29 cellular contexts compared by ENCODE assay signal in the genomic region with DNA sequence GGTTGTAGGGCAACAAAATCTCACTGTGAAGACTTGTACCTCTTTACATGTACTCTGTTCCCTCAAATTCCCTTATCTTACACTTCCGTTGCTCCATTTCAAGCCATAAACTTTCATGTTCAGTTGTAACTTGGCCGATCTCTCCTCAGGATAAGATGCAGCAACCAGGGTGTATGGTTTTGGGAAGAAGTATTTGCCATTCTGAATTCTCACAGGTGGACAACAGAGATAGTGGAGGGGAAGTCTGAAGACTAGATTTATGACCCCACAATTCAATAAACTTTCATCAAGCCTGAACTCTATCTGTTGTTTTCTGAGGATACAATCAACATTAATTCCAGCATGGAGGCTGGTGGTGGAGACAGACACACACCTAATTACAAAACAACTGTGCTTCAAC.
"Had no signal": no experiment of that assay in that cellular context is flagged by ENCODE, and none has a peak within 500 bp of the region (broad histone marks: within the 10 kb centered on the region; RNA-seq: fewer than 3 reads in every experiment).

No MANE protein-coding gene starts in this region.

- H3K9me3 Mint-ChIP-seq: dendritic cell treated with granulocyte-macrophage colony-stimulating factor and Interleukin-4, amounts not matched to agents 40 ng/mL and 50 ng/mL, for 4 days; effector memory CD8-positive, alpha-beta T cell; endodermal cell had no signal

- H3K9me3 ChIP-seq: colonic mucosa, esophagus muscularis mucosa, esophagus squamous epithelium, gastrocnemius medialis, gastroesophageal sphincter, heart left ventricle, heart right ventricle had no signal

- H3K27me3 ChIP-seq: colonic mucosa, dorsolateral prefrontal cortex, esophagus muscularis mucosa, esophagus squamous epithelium, foreskin keratinocyte, gastrocnemius medialis, gastroesophageal sphincter, heart left ventricle, heart right ventricle, hepatocyte had no signal

- FAIRE-seq: endometrium, endothelial cell of umbilical vein, frontal cortex had no signal

- H2AFZ ChIP-seq: hepatocyte had no signal

- H3K4me2 ChIP-seq: hepatocyte had no signal

- H3K79me2 ChIP-seq: hepatocyte had no signal

- H3K4me1 Mint-ChIP-seq: endodermal cell had no signal

- H3K27me3 Mint-ChIP-seq: dendritic cell treated with granulocyte-macrophage colony-stimulating factor and Interleukin-4, amounts not matched to agents 40 ng/mL and 50 ng/mL, for 4 days; effector memory CD8-positive, alpha-beta T cell had no signal

- DNase-seq: colonic mucosa; cortex of kidney; dermis blood vessel endothelial cell; dorsolateral prefrontal cortex; effector CD4-positive, alpha-beta T cell; effector CD8-positive, alpha-beta T cell; effector memory CD4-positive, alpha-beta T cell; effector memory CD8-positive, alpha-beta T cell; endodermal cell; erythroblast; esophagus squamous epithelium; foreskin fibroblast; foreskin keratinocyte; foreskin melanocyte; gastrocnemius medialis; glutamatergic neuron; head of caudate nucleus; heart left ventricle; heart right ventricle had no signal

- ATAC-seq: effector memory CD8-positive, alpha-beta T cell; esophagus mucosa; foreskin keratinocyte; gastrocnemius medialis; gastroesophageal sphincter; heart left ventricle; heart right ventricle had no signal

- H3K36me3 ChIP-seq: colonic mucosa had no signal

- H3K4me3 ChIP-seq: colonic mucosa, coronary artery, dorsolateral prefrontal cortex, esophagus muscularis mucosa, esophagus squamous epithelium, gastrocnemius medialis, gastroesophageal sphincter, heart left ventricle, heart right ventricle, hepatocyte had no signal

- H3K27ac Mint-ChIP-seq: dendritic cell treated with granulocyte-macrophage colony-stimulating factor and Interleukin-4, amounts not matched to agents 40 ng/mL and 50 ng/mL, for 4 days; endodermal cell had no signal

- H3K27ac ChIP-seq: colonic mucosa, coronary artery, dorsolateral prefrontal cortex, epithelial cell of prostate, esophagus muscularis mucosa, esophagus squamous epithelium, foreskin keratinocyte, gastrocnemius medialis, gastroesophageal sphincter, heart left ventricle, heart right ventricle, hepatocyte had no signal

- H3K4me1 ChIP-seq: colonic mucosa, esophagus muscularis mucosa, esophagus squamous epithelium, foreskin keratinocyte, gastroesophageal sphincter, heart left ventricle, heart right ventricle had no signal

- H3K4me3 Mint-ChIP-seq: dendritic cell treated with granulocyte-macrophage colony-stimulating factor and Interleukin-4, amounts not matched to agents 40 ng/mL and 50 ng/mL, for 4 days; effector memory CD8-positive, alpha-beta T cell; endodermal cell had no signal
